7 cellular contexts compared by ENCODE assay signal in genomic region chr17:82037889-82038195, GRCh38. TPM values are rescaled to one million over a fixed set of nuclear protein-coding genes. Genes with fewer than 3 reads are reported as not detected.
A peak's percentile ranks its signal among the peaks of the same experiment; 100 is the strongest.
DNase-seq lines count a peak whose midpoint lies in the region; ATAC-seq, FAIRE-seq and TF ChIP-seq lines count a peak whose summit lies in the region.

No MANE protein-coding gene starts in this region.

- no peaks in the 10 kb centered on the region for H3K9me3 Mint-ChIP-seq in activated CD4-positive, alpha-beta memory T cell treated with anti-CD3 and anti-CD28 coated beads, Interleukin-2, amount 10 ng/mL, durations not matched to agents 7 days and 5 days
- H3K9me3 Mint-ChIP-seq in stimulated activated naive B cell treated with anti-CD40 and anti-IgM and Interleukin-4, amounts not matched to agents 10 μg/mL and 1 μg/mL and 100 μg/mL, for 72 hours: no peaks in the 10 kb centered on the region

- no peak for ATAC-seq in stimulated activated naive B cell treated with anti-CD40 and anti-IgM and Interleukin-4, amounts not matched to agents 10 μg/mL and 1 μg/mL and 100 μg/mL, for 72 hours (replicated peaks)
- ATAC-seq in GM18498 (IDR thresholded peaks at IDR 0.05; ENCODE audit: unreplicated experiment): no peak

- FAIRE-seq in frontal cortex (lab: Jason Lieb, UNC): no peak

- H3K27me3 ChIP-seq in iPS-15b (ENCODE audit: control insufficient read depth, insufficient read depth, low read length): peaks cover 4% of the 10 kb centered on the region

- in situ Hi-C loops in ACHN (cut with HindIII; ENCODE audit: low pct_ligation_motif_present, low pct_unique_long_range_greater_than_20kb, low sequenced_read_pairs): no loop called here

- POLR2A ChIA-PET in HEK293T (lab: Yijun Ruan, JAX): interaction anchor here (0.5 to 1.8 kb wide), 21 partner anchors 8 to 168 kb away, joined by 3 to 22 read pairs (median 4); partner anchors contain the start of genes CENPX, DUS1L, FASN and GPS1
- POLR2A ChIA-PET in activated CD4-positive, alpha-beta memory T cell treated with anti-CD3 and anti-CD28 coated beads, Interleukin-2, amount 10 ng/mL, durations not matched to agents 7 days and 5 days (lab: Charles Lee): interaction anchor here (0.6 to 5.3 kb wide), 21 partner anchors 8 to 261 kb away, joined by 3 to 41 read pairs (median 4); partner anchors contain the start of genes ARHGDIA, ASPSCR1, CENPX and DUS1L

- H3K9ac ChIP-seq in iPS-15b (ENCODE audit: low read depth, low read length): no peak overlapping the region

- no peaks in the 10 kb centered on the region for H3K27me3 Mint-ChIP-seq in activated CD4-positive, alpha-beta memory T cell treated with anti-CD3 and anti-CD28 coated beads, Interleukin-2, amount 10 ng/mL, durations not matched to agents 7 days and 5 days
- no peaks in the 10 kb centered on the region for H3K27me3 Mint-ChIP-seq in stimulated activated naive B cell treated with anti-CD40 and anti-IgM and Interleukin-4, amounts not matched to agents 10 μg/mL and 1 μg/mL and 100 μg/mL, for 72 hours

- peaks cover 8% of the 10 kb centered on the region for H3K36me3 Mint-ChIP-seq in activated CD4-positive, alpha-beta memory T cell treated with anti-CD3 and anti-CD28 coated beads, Interleukin-2, amount 10 ng/mL, durations not matched to agents 7 days and 5 days (ENCODE audit: low read depth)
- H3K36me3 Mint-ChIP-seq in stimulated activated naive B cell treated with anti-CD40 and anti-IgM and Interleukin-4, amounts not matched to agents 10 μg/mL and 1 μg/mL and 100 μg/mL, for 72 hours: peaks cover 5 to 9% of the 10 kb centered on the region in 2 donors

- H3K4me3 Mint-ChIP-seq in activated CD4-positive, alpha-beta memory T cell treated with anti-CD3 and anti-CD28 coated beads, Interleukin-2, amount 10 ng/mL, durations not matched to agents 7 days and 5 days: peak overlapping the region; percentile 83
- peak overlapping the region; percentile 95 to 97 for H3K4me3 Mint-ChIP-seq in stimulated activated naive B cell treated with anti-CD40 and anti-IgM and Interleukin-4, amounts not matched to agents 10 μg/mL and 1 μg/mL and 100 μg/mL, for 72 hours

- no peaks in the 10 kb centered on the region for H3K36me3 ChIP-seq in iPS-15b (ENCODE audit: control insufficient read depth, insufficient read depth, low read length)

- H3K9me3 ChIP-seq in iPS-15b (ENCODE audit: control insufficient read depth, insufficient read depth, low read length): no peaks in the 10 kb centered on the region

- H3K4me1 Mint-ChIP-seq in activated CD4-positive, alpha-beta memory T cell treated with anti-CD3 and anti-CD28 coated beads, Interleukin-2, amount 10 ng/mL, durations not matched to agents 7 days and 5 days: peaks cover 27% of the 10 kb centered on the region
- peaks cover 24 to 35% of the 10 kb centered on the region in 2 donors for H3K4me1 Mint-ChIP-seq in stimulated activated naive B cell treated with anti-CD40 and anti-IgM and Interleukin-4, amounts not matched to agents 10 μg/mL and 1 μg/mL and 100 μg/mL, for 72 hours

- H3K4me1 ChIP-seq in iPS-15b (ENCODE audit: control insufficient read depth, insufficient read depth, low read length): no peaks in the 10 kb centered on the region

- H3K4me3 ChIP-seq in iPS-15b (ENCODE audit: low read depth, low read length): peak overlapping the region; percentile 2

- CTCF ChIA-PET in HEK293T (lab: Yijun Ruan, JAX): interaction anchor here (0.6 to 1.7 kb wide), 12 partner anchors 11 to 378 kb away, joined by 3 to 17 read pairs (median 4); partner anchors contain the start of genes CENPX, FASN, LRRC45 and NOTUM
- CTCF ChIA-PET in activated CD4-positive, alpha-beta memory T cell treated with anti-CD3 and anti-CD28 coated beads, Interleukin-2, amount 10 ng/mL, durations not matched to agents 7 days and 5 days (lab: Charles Lee): interaction anchor here (0.6 to 1.6 kb wide), 37 partner anchors 8 to 481 kb away, joined by 3 to 43 read pairs (median 4); partner anchors contain the start of genes CENPX, FASN, LRRC45 and MAFG

- peak overlapping the region; percentile 94 for H3K27ac Mint-ChIP-seq in activated CD4-positive, alpha-beta memory T cell treated with anti-CD3 and anti-CD28 coated beads, Interleukin-2, amount 10 ng/mL, durations not matched to agents 7 days and 5 days
- H3K27ac Mint-ChIP-seq in stimulated activated naive B cell treated with anti-CD40 and anti-IgM and Interleukin-4, amounts not matched to agents 10 μg/mL and 1 μg/mL and 100 μg/mL, for 72 hours: peak overlapping the region; percentile 98

- DNase-seq in HEK293T (ENCODE audit: extremely low spot score) (no peak), frontal cortex (ENCODE audit: low spot score in 2 of 2) (no peak), ACHN (no peak)
- DNase-seq in activated CD4-positive, alpha-beta memory T cell treated with anti-CD3 and anti-CD28 coated beads, Interleukin-2, amount 10 ng/mL, durations not matched to agents 7 days and 5 days: no peak
- DNase-seq in stimulated activated naive B cell treated with anti-CD40 and anti-IgM and Interleukin-4, amounts not matched to agents 10 μg/mL and 1 μg/mL and 100 μg/mL, for 72 hours: no peak

TF ChIP-seq in HEK293T, 16 proteins besides CTCF, POLR2A, EP300 and RAD21:
- 0 out of 2 replicates have a peak, but pooled peaks have one; percentile 46 for TF ChIP-seq L3MBTL2 (conservative IDR thresholded peaks at IDR 0.05)
- TF ChIP-seq FOXM1 (IDR thresholded peaks at IDR 0.05; ENCODE audit: borderline replicate concordance): no peak

RNA-seq across cellular contexts. Expression of gene DCXR, which starts 0.3 kb away (rescaled TPM):
- total RNA-seq in activated CD4-positive, alpha-beta memory T cell treated with anti-CD3 and anti-CD28 coated beads, Interleukin-2, amount 10 ng/mL, durations not matched to agents 7 days and 5 days: 10 to 100 TPM; 93.9 to 95.2 TPM
- 25.7 TPM for total RNA-seq in frontal cortex

RNA-seq across cellular contexts. Expression of gene RAC3, which starts 6.4 kb away (rescaled TPM):
- total RNA-seq in activated CD4-positive, alpha-beta memory T cell treated with anti-CD3 and anti-CD28 coated beads, Interleukin-2, amount 10 ng/mL, durations not matched to agents 7 days and 5 days: 1 to 10 TPM; 7.9 to 8.1 TPM
- 110 TPM for total RNA-seq in frontal cortex

RNA-seq across cellular contexts. Expression of gene RFNG, which starts 13.8 kb away (rescaled TPM):
- 10 to 100 TPM; 26.3 to 28.4 TPM for total RNA-seq in activated CD4-positive, alpha-beta memory T cell treated with anti-CD3 and anti-CD28 coated beads, Interleukin-2, amount 10 ng/mL, durations not matched to agents 7 days and 5 days
- 21.2 TPM for total RNA-seq in frontal cortex

RNA-seq across cellular contexts. Expression of gene GPS1, which starts 13.9 kb away (rescaled TPM):
- 10 to 100 TPM; 69.0 to 75.6 TPM for total RNA-seq in activated CD4-positive, alpha-beta memory T cell treated with anti-CD3 and anti-CD28 coated beads, Interleukin-2, amount 10 ng/mL, durations not matched to agents 7 days and 5 days
- 73.8 TPM for total RNA-seq in frontal cortex

RNA-seq across cellular contexts. Expression of gene LRRC45, which starts 14.7 kb away (rescaled TPM):
- 10 to 100 TPM; 34.8 to 35.5 TPM for total RNA-seq in activated CD4-positive, alpha-beta memory T cell treated with anti-CD3 and anti-CD28 coated beads, Interleukin-2, amount 10 ng/mL, durations not matched to agents 7 days and 5 days
- total RNA-seq in frontal cortex: 14.3 TPM

Comparison
In these comparisons a context has a peak if more than half of its experiments do, and no peak if none do; other contexts are left out.
1. RNA of gene RAC3, which starts 6.4 kb away (total RNA-seq): 110 TPM in frontal cortex (single experiment); 7.9 to 8.1 TPM in activated CD4-positive, alpha-beta memory T cell treated with anti-CD3 and anti-CD28 coated beads, Interleukin-2, amount 10 ng/mL, durations not matched to agents 7 days and 5 days; every median in the first group is over 10 times any median in the second.